ENCODE assay signal across 21 cellular contexts in genomic region chr11:118511576-118511975, GRCh38. TPM values are rescaled to one million over a fixed set of nuclear protein-coding genes. Genes with fewer than 3 reads are reported as not detected.
DNase-seq lines count a peak whose midpoint lies in the region; ATAC-seq and TF ChIP-seq lines count a peak whose summit lies in the region.
"Had no signal": no experiment of that assay in that cellular context is flagged by ENCODE, and none has a peak within 500 bp of the region (broad histone marks: within the 10 kb centered on the region; RNA-seq: fewer than 3 reads in every experiment).

No MANE protein-coding gene starts in this region.

- H3K27me3 Mint-ChIP-seq in activated T-cell treated with anti-CD3 and anti-CD28 coated beads, Interleukin-2, amount 50 U/mL, for 24 hours, result no peaks in the 10 kb centered on the region
- H3K27me3 Mint-ChIP-seq in WTC11 (ENCODE audit: low read depth), result no peaks in the 10 kb centered on the region
- H3K27me3 Mint-ChIP-seq: CD4-positive, alpha-beta memory T cell; IgD-negative memory B cell had no signal

- DNase-seq in activated T-cell treated with anti-CD3 and anti-CD28 coated beads, Interleukin-2, amount 50 U/mL, for 24 hours, result no peak
- no peak for DNase-seq in activated T-cell treated with anti-CD3 and anti-CD28 coated beads, Interleukin-2, amount 50 U/mL, for 48 hours
- DNase-seq in WTC11 (ENCODE audit: low spot score), result no peak
- no peak for DNase-seq in SK-N-DZ (ENCODE audit: low spot score)
- DNase-seq in right cardiac atrium, result no peak
- DNase-seq: AML-193; Calu3; CD4-positive, alpha-beta memory T cell; DMS79 treated with DMSO at 0.1 percent for 48 hours; GF-D8; GOT3; H7; KBM-7 had no signal

- peaks cover 91% of the 10 kb centered on the region for H3K36me3 Mint-ChIP-seq in activated T-cell treated with anti-CD3 and anti-CD28 coated beads, Interleukin-2, amount 50 U/mL, for 24 hours (ENCODE audit: low read depth)
- H3K36me3 Mint-ChIP-seq in WTC11, result peaks cover 64% of the 10 kb centered on the region

- H3K9ac ChIP-seq in HUES48 (ENCODE audit: low read depth, low read length) (no peak overlapping the region), iPS-20b (ENCODE audit: low read depth, low read length) (no peak overlapping the region; the same call in 1 of the 2 replicates)

- H3K9me3 ChIP-seq in HUES48 (ENCODE audit: control insufficient read depth, insufficient read depth, low read length) (no peaks in the 10 kb centered on the region), iPS-20b (ENCODE audit: insufficient read depth, low read depth, low read length) (no peaks in the 10 kb centered on the region), right cardiac atrium (ENCODE audit: control insufficient read depth, low read length) (no peaks in the 10 kb centered on the region)
- H3K9me3 ChIP-seq: A549 had no signal

- peak; percentile 83 for ATAC-seq in WTC11
- ATAC-seq in right cardiac atrium, result no peak
- no peak for ATAC-seq in GM21515 (IDR thresholded peaks at IDR 0.05; ENCODE audit: unreplicated experiment)
- ATAC-seq: A549 had no signal

- H3K36me3 ChIP-seq in HUES48 (ENCODE audit: control insufficient read depth, insufficient read depth, low read length) (peaks cover 96% of the 10 kb centered on the region), iPS-20b (ENCODE audit: insufficient read depth, low read depth, low read length) (peaks cover 97% of the 10 kb centered on the region)

- H3K27ac Mint-ChIP-seq in activated T-cell treated with anti-CD3 and anti-CD28 coated beads, Interleukin-2, amount 50 U/mL, for 24 hours, result peak overlapping the region; percentile 8
- H3K27ac Mint-ChIP-seq in WTC11, result peak overlapping the region; percentile 22

- H3K27ac ChIP-seq in HUES48 (ENCODE audit: low read depth, low read length), result peak overlapping the region; percentile 73
- H3K27ac ChIP-seq in iPS-20b (ENCODE audit: low read length), result no peak overlapping the region
- no peak overlapping the region for H3K27ac ChIP-seq in right cardiac atrium (ENCODE audit: low read length)
- H3K27ac ChIP-seq: 22Rv1, A549, C4-2B had no signal

- CTCF ChIA-PET in WTC11 (lab: Charles Lee), result no interaction called here

- H3K4me1 ChIP-seq in HUES48 (ENCODE audit: control insufficient read depth, insufficient read depth, low read length) (peaks cover 22% of the 10 kb centered on the region), iPS-20b (ENCODE audit: insufficient read depth, low read length) (peaks cover 13% of the 10 kb centered on the region), right cardiac atrium (ENCODE audit: control insufficient read depth, insufficient read depth, low read length) (no peaks in the 10 kb centered on the region)
- H3K4me1 ChIP-seq: A549 had no signal

- H3K4me3 Mint-ChIP-seq in activated T-cell treated with anti-CD3 and anti-CD28 coated beads, Interleukin-2, amount 50 U/mL, for 24 hours, result no peak overlapping the region
- H3K4me3 Mint-ChIP-seq in WTC11, result no peak overlapping the region
- H3K4me3 Mint-ChIP-seq: CD4-positive, alpha-beta memory T cell; IgD-negative memory B cell had no signal

- H3K27me3 ChIP-seq in HUES48 (ENCODE audit: control insufficient read depth, insufficient read depth, low read length) (no peaks in the 10 kb centered on the region), iPS-20b (ENCODE audit: insufficient read depth, low read length) (no peaks in the 10 kb centered on the region), right cardiac atrium (ENCODE audit: control insufficient read depth, insufficient read depth) (no peaks in the 10 kb centered on the region)

- TF ChIP-seq CTCF in WTC11 (IDR thresholded peaks at IDR 0.05), result no peak

- POLR2A ChIA-PET in WTC11 (lab: Charles Lee), result no interaction called here

- H3K4me1 Mint-ChIP-seq in activated T-cell treated with anti-CD3 and anti-CD28 coated beads, Interleukin-2, amount 50 U/mL, for 24 hours (ENCODE audit: low read depth), result peaks cover 5% of the 10 kb centered on the region
- peaks cover 22% of the 10 kb centered on the region for H3K4me1 Mint-ChIP-seq in WTC11

- 81% methylated on average over 4 of the region's 4 CpGs for WGBS in right cardiac atrium

- intact Hi-C loops in right cardiac atrium (cut with DNase I), result no loop called here

- H3K9me3 Mint-ChIP-seq in activated T-cell treated with anti-CD3 and anti-CD28 coated beads, Interleukin-2, amount 50 U/mL, for 24 hours, result no peaks in the 10 kb centered on the region
- no peaks in the 10 kb centered on the region for H3K9me3 Mint-ChIP-seq in WTC11
- H3K9me3 Mint-ChIP-seq: CD4-positive, alpha-beta memory T cell; IgD-negative memory B cell had no signal

- H3K4me3 ChIP-seq in HUES48 (ENCODE audit: low read depth, low read length) (no peak overlapping the region), iPS-20b (ENCODE audit: low read length) (peak overlapping the region; percentile 17; the same call in 1 of the 2 replicates), right cardiac atrium (ENCODE audit: low read length) (no peak overlapping the region)
- H3K4me3 ChIP-seq: A549 had no signal

TF ChIP-seq in WTC11, 78 proteins besides CTCF, POLR2A, EP300 and RAD21 (continues in another document):
- TF ChIP-seq FOXK1 (CRISPR knock-in tag; IDR thresholded peaks at IDR 0.05) (no peak), ZNF138 (CRISPR knock-in tag; conservative IDR thresholded peaks at IDR 0.05) (no peak), HMGA2 (CRISPR knock-in tag; IDR thresholded peaks at IDR 0.05) (no peak), SMAD4 (CRISPR knock-in tag; IDR thresholded peaks at IDR 0.05) (no peak), FOXJ3 (CRISPR knock-in tag; IDR thresholded peaks at IDR 0.05; ENCODE audit: borderline replicate concordance) (no peak), SP1 (CRISPR knock-in tag; conservative IDR thresholded peaks at IDR 0.05) (no peak), IRF2 (CRISPR knock-in tag; IDR thresholded peaks at IDR 0.05; ENCODE audit: borderline replicate concordance, low read depth) (no peak), ZNF671 (CRISPR knock-in tag; IDR thresholded peaks at IDR 0.05) (no peak), CDX4 (CRISPR knock-in tag; IDR thresholded peaks at IDR 0.05; ENCODE audit: borderline replicate concordance) (no peak), STAT6 (CRISPR knock-in tag; conservative IDR thresholded peaks at IDR 0.05; ENCODE audit: low read depth) (no peak), PREB (CRISPR knock-in tag; IDR thresholded peaks at IDR 0.05; ENCODE audit: borderline replicate concordance) (no peak)

RNA-seq across cellular contexts. Expression of gene TTC36, which starts 15.7 kb away (rescaled TPM):
- total RNA-seq in WTC11 (2021) (0.70 to 0.78 TPM (median 0.71 TPM) in 3 replicates), right cardiac atrium (under 1 TPM in 3 of 4 donors, not detected in 1; 0.31 to 0.63 (median 0.56) TPM)
- 3.4 TPM in 1 of 2 replicates, not detected in the other for polyA plus RNA-seq in SK-N-DZ (2014; cell fraction: cytosol; rRNA removed)
- polyA plus RNA-seq in SK-N-DZ (2014; cell fraction: nucleus; rRNA removed), result 4.9 and 5.5 TPM in 2 replicates
- polyA plus RNA-seq in right cardiac atrium, result 0.61 TPM
- total RNA-seq: H7 had no signal
- polyA plus RNA-seq: A549, BJ had no signal

RNA-seq across cellular contexts. Expression of gene TMEM25, which starts 19.4 kb away (rescaled TPM):
- total RNA-seq in WTC11 (2021), result 19.1 to 21.6 TPM (median 19.7 TPM) in 3 replicates
- 13.9 and 19.4 TPM in 2 replicates for polyA plus RNA-seq in SK-N-DZ (2014; cell fraction: cytosol; rRNA removed)
- polyA plus RNA-seq in SK-N-DZ (2014; cell fraction: nucleus; rRNA removed), result 60.1 and 71.3 TPM in 2 replicates
- 10 to 100 TPM; 11.6 to 16.1 (median 14.7) TPM for total RNA-seq in right cardiac atrium
- polyA plus RNA-seq in right cardiac atrium, result 8.7 TPM

RNA-seq across cellular contexts. Expression of gene IFT46, which starts 54.2 kb away (rescaled TPM):
- 6.2 to 11.1 TPM (median 10.9 TPM) in 3 replicates for total RNA-seq in WTC11 (2021)
- polyA plus RNA-seq in SK-N-DZ (2014; cell fraction: cytosol; rRNA removed), result 30.4 and 53.9 TPM in 2 replicates
- 30.9 and 32.9 TPM in 2 replicates for polyA plus RNA-seq in SK-N-DZ (2014; cell fraction: nucleus; rRNA removed)
- total RNA-seq in right cardiac atrium, result 10 to 100 TPM; 15.2 to 27.4 (median 20.1) TPM
- polyA plus RNA-seq in right cardiac atrium, result 21.6 TPM
